Comparison of ENCODE assay signal across 9 cellular contexts in genomic region chr1:102970496-102971078, GRCh38.
A peak's percentile ranks its signal among the peaks of the same experiment; 100 is the strongest.
DNase-seq lines count a peak whose midpoint lies in the region; ATAC-seq, FAIRE-seq and TF ChIP-seq lines count a peak whose summit lies in the region.
"Had no signal": no experiment of that assay in that cellular context is flagged by ENCODE, and none has a peak within 500 bp of the region (broad histone marks: within the 10 kb centered on the region; RNA-seq: fewer than 3 reads in every experiment).

No MANE protein-coding gene starts in this region.

- POLR2A ChIA-PET in A549 (lab: Yijun Ruan, JAX): no interaction called here

- H3K4me1 ChIP-seq in A549: no peaks in the 10 kb centered on the region
- no peaks in the 10 kb centered on the region for H3K4me1 ChIP-seq in mammary epithelial cell (ENCODE audit: insufficient read depth, low read length)

- no peaks in the 10 kb centered on the region for H4K20me1 ChIP-seq in mammary epithelial cell (ENCODE audit: insufficient read depth, low read length)

- TF ChIP-seq EP300 in A549 (IDR thresholded peaks at IDR 0.05): no peak

- BruUV-seq in mammary epithelial cell (replicated peaks; lab: Mats Ljungman, UMichigan): no TSS peak

- in situ Hi-C loops in mammary epithelial cell (cut with MboI; ENCODE audit: low sequenced_read_pairs in 2 of 2): loop anchor here (25.0 kb wide), 1 partner anchor 408 kb away; no protein-coding TSS in a partner anchor

- H3K4me3 ChIP-seq in A549: no peak overlapping the region
- H3K4me3 ChIP-seq in GM12864 (ENCODE audit: low read depth, low read length): no peak overlapping the region
- no peak overlapping the region for H3K4me3 ChIP-seq in mammary epithelial cell (replicated peaks in 1 of 3; ENCODE audit: insufficient read depth in 1 of 3, low read depth in 2 of 3, low read length in 3 of 3)

- intact Hi-C loops in mammary epithelial cell (cut with micrococcal nuclease): loop anchor here (2.0 to 5.0 kb wide), 2 partner anchors 98 to 547 kb away; no protein-coding TSS in a partner anchor

- no peaks in the 10 kb centered on the region for H3K36me3 ChIP-seq in mammary epithelial cell (ENCODE audit: insufficient read depth, low read length)

- H3K27me3 ChIP-seq in mammary epithelial cell (ENCODE audit: insufficient read depth, low read length): no peaks in the 10 kb centered on the region

- WGBS in A549 (ENCODE audit: missing lambda C conversion rate): 43% methylated on average over 17 of the region's 17 CpGs
- WGBS in mammary epithelial cell (ENCODE audit: low coverage, missing lambda C conversion rate): 66% methylated on average over 12 of the region's 17 CpGs

- no peak overlapping the region for H2AFZ ChIP-seq in mammary epithelial cell (ENCODE audit: low read depth, low read length)

- TF ChIP-seq CTCF in A549 (IDR thresholded peaks at IDR 0.05) (peak; percentile 56), GM12864 (IDR thresholded peaks at IDR 0.05; ENCODE audit: low read depth, low read length, missing control alignments) (peak; percentile 63), mammary epithelial cell (conservative IDR thresholded peaks at IDR 0.05 in 1 of 2, IDR thresholded peaks at IDR 0.05 in 1 of 2; ENCODE audit: extremely low read depth in 1 of 2, insufficient read depth in 1 of 2, low read depth in 1 of 2, low read length in 2 of 2) (peak; percentile 49 to 72)

- H3K4me2 ChIP-seq in A549 (no peak overlapping the region), mammary epithelial cell (ENCODE audit: insufficient read depth, low read depth, low read length) (no peak overlapping the region)

- no peak for TF ChIP-seq POLR2A in A549 (IDR thresholded peaks at IDR 0.05; ENCODE audit: low read length)

- DNase-seq in A549 (ENCODE audit: low read depth in 1 of 2, low spot score in 1 of 2): peak; percentile 10 to 65
- peak; percentile 16 for DNase-seq in GM12864 (ENCODE audit: low read depth)
- peak; percentile 9 for DNase-seq in NCI-H526 treated with DMSO at 0.1 percent for 48 hours (lab: John Stamatoyannopoulos, UW)
- DNase-seq in mammary epithelial cell: peak; percentile 37
- peak; percentile 28 for DNase-seq in midbrain (lab: John Stamatoyannopoulos, UW)
- no peak for DNase-seq in ecto neural progenitor cell (ENCODE audit: low spot score)

- dilution Hi-C loops in mammary epithelial cell (cut with HindIII; ENCODE audit: low sequenced_read_pairs): no loop called here

- no peak overlapping the region for H3K9ac ChIP-seq in mammary epithelial cell (ENCODE audit: insufficient read depth, low read length)

- peak; percentile 72 to 73 for TF ChIP-seq RAD21 in A549 (conservative IDR thresholded peaks at IDR 0.05 in 1 of 2, IDR thresholded peaks at IDR 0.05 in 1 of 2)

- no peak for FAIRE-seq in A549 (lab: Jason Lieb, UNC)
- FAIRE-seq: endometrium had no signal

- peak in 1 of 2 experiments; percentile 45; a peak in 1 of 6 replicates for ATAC-seq in A549
- peak; percentile 60 for ATAC-seq in HG03442 (IDR thresholded peaks at IDR 0.05; ENCODE audit: unreplicated experiment)
- no peak for ATAC-seq in HG03196 (IDR thresholded peaks at IDR 0.05; ENCODE audit: unreplicated experiment)

- H3K27ac ChIP-seq in A549 (no peak overlapping the region), mammary epithelial cell (ENCODE audit: insufficient read depth, low read depth, low read length) (no peak overlapping the region)

- CTCF ChIA-PET in A549 (lab: Yijun Ruan, JAX) (interaction anchor here (0.7 to 1.7 kb wide), 3 partner anchors 14 to 118 kb away, joined by 3 to 5 read pairs (median 3); no protein-coding TSS in a partner anchor), mammary epithelial cell (lab: Charles Lee; ENCODE audit: low non-redundant PET) (interaction anchor here (0.6 to 0.7 kb wide), 2 partner anchors 343 to 579 kb away, joined by 3 read pairs; no protein-coding TSS in a partner anchor)

- H3K9me3 ChIP-seq in A549 (no peaks in the 10 kb centered on the region), mammary epithelial cell (replicated peaks; ENCODE audit: insufficient read depth, low read length) (no peaks in the 10 kb centered on the region)

- H3K79me2 ChIP-seq in mammary epithelial cell (ENCODE audit: insufficient read depth, low read length): no peaks in the 10 kb centered on the region

TF ChIP-seq in A549, 52 proteins besides CTCF, POLR2A, EP300 and RAD21:
- TF ChIP-seq HMGXB4 (CRISPR knock-in tag; IDR thresholded peaks at IDR 0.05; ENCODE audit: borderline replicate concordance): no peak
- TF ChIP-seq CHD4 (IDR thresholded peaks at IDR 0.05; ENCODE audit: borderline replicate concordance): no peak
- no peak for TF ChIP-seq USF2 (IDR thresholded peaks at IDR 0.05)
- TF ChIP-seq SREBF2 (IDR thresholded peaks at IDR 0.05): no peak
- no peak for TF ChIP-seq EHF (CRISPR knock-in tag; IDR thresholded peaks at IDR 0.05)
- TF ChIP-seq SMC3 (IDR thresholded peaks at IDR 0.05): peak; percentile 68
